ENCODE assay signal across 8 cellular contexts in genomic region chrX:12567857-12568256, GRCh38.
DNase-seq lines count a peak whose midpoint lies in the region; ATAC-seq, FAIRE-seq and TF ChIP-seq lines count a peak whose summit lies in the region.

No MANE protein-coding gene starts in this region.

- H3K9me3 Mint-ChIP-seq in nephron, result no peaks in the 10 kb centered on the region

- no peaks in the 10 kb centered on the region for H3K27me3 Mint-ChIP-seq in nephron (ENCODE audit: low read depth)

- no peak overlapping the region for H3K4me2 ChIP-seq in GM12878 (ENCODE audit: control insufficient read depth, insufficient read depth)

- no peak overlapping the region for H3K4me3 ChIP-seq in GM12878

- no peak for FAIRE-seq in GM12878 (lab: Jason Lieb, UNC)

- no peak for TF ChIP-seq EP300 in Ishikawa (IDR thresholded peaks at IDR 0.05; ENCODE audit: borderline replicate concordance)
- no peak for TF ChIP-seq EP300 in GM12878 (IDR thresholded peaks at IDR 0.05; ENCODE audit: borderline replicate concordance in 1 of 2, control insufficient read depth in 1 of 2, low read depth in 2 of 2, low read length in 2 of 2)

- H3K27ac ChIP-seq in GM12878 (ENCODE audit: control insufficient read depth, insufficient read depth), result no peak overlapping the region

- RAD21 ChIA-PET in GM12878 (lab: Charles Lee; ENCODE audit: unreplicated experiment), result interaction anchor here (0.8 to 1.1 kb wide), 2 partner anchors 70 to 742 kb away, joined by 3 to 4 read pairs; no protein-coding TSS in a partner anchor

- in situ Hi-C loops in GM12878 (cut with MboI), result no loop called here

- POLR2A ChIA-PET in GM12878 (lab: Charles Lee), result no interaction called here

- TF ChIP-seq RAD21 in Ishikawa (IDR thresholded peaks at IDR 0.05; ENCODE audit: low read depth), result peak; percentile 31; the same call in 1 of the 2 replicates
- peak; percentile 56 for TF ChIP-seq RAD21 in GM12878 (IDR thresholded peaks at IDR 0.05; ENCODE audit: insufficient read depth, low read depth, low read length)

- H3K4me1 ChIP-seq in GM12878 (ENCODE audit: control insufficient read depth, insufficient read depth, low read length), result no peaks in the 10 kb centered on the region; the same call in 1 of the 2 replicates

- SMC1A ChIA-PET in GM12878 (lab: Charles Lee; ENCODE audit: uncharacterized antibody, unreplicated experiment), result interaction anchor here (1.3 to 1.6 kb wide), 3 partner anchors 12 to 134 kb away, joined by 4 to 5 read pairs (median 4); no protein-coding TSS in a partner anchor

- no peaks in the 10 kb centered on the region for H3K9me3 ChIP-seq in GM12878 (replicated peaks; ENCODE audit: control insufficient read depth, insufficient read depth, low read length)

- no peak overlapping the region for H2AFZ ChIP-seq in GM12878 (ENCODE audit: control insufficient read depth, low read depth, low read length)

- H3K36me3 ChIP-seq in GM12878 (ENCODE audit: control insufficient read depth in 2 of 2, insufficient read depth in 2 of 2, low read length in 1 of 2), result no peaks in the 10 kb centered on the region

- no peaks in the 10 kb centered on the region; a peak in 1 of 4 replicates for H3K27me3 ChIP-seq in GM12878 (replicated peaks in 1 of 2; ENCODE audit: control insufficient read depth in 2 of 2, insufficient read depth in 2 of 2, low read length in 1 of 2)

- intact Hi-C loops in GM12878 (cut with micrococcal nuclease; ENCODE audit: unreplicated experiment), result loop anchor here (5.0 to 10.0 kb wide), 4 partner anchors 71 to 493 kb away; no protein-coding TSS in a partner anchor

- TF ChIP-seq CTCF in GM12878 (IDR thresholded peaks at IDR 0.05 in 2 of 3, conservative IDR thresholded peaks at IDR 0.05 in 1 of 3; ENCODE audit: control insufficient read depth in 2 of 3, extremely low read depth in 1 of 3, insufficient read depth in 1 of 3, low read depth in 3 of 3, low read length in 3 of 3) (peak; percentile 65 to 74 (median 67)), nephron (IDR thresholded peaks at IDR 0.05; ENCODE audit: unreplicated experiment in 3 of 3) (peak; percentile 25 to 64 (median 61))

- no peak overlapping the region for H3K27ac Mint-ChIP-seq in nephron

- CTCF ChIA-PET in GM12878 (lab: Yijun Ruan, JAX), result interaction anchor here (0.7 to 2.3 kb wide), 4 partner anchors 19 to 76 kb away, joined by 3 to 14 read pairs (median 6); no protein-coding TSS in a partner anchor

- no peak overlapping the region for H3K9ac ChIP-seq in GM12878 (ENCODE audit: control insufficient read depth, insufficient read depth, low read length)

- no TSS peak for BruUV-seq in GM12878 (replicated peaks; lab: Mats Ljungman, UMichigan)

- ATAC-seq in GM12878, result 0 out of 3 replicates have a peak, but pooled peaks have one; percentile 18
- ATAC-seq in GM21737 (IDR thresholded peaks at IDR 0.05; ENCODE audit: unreplicated experiment), result no peak
- ATAC-seq in GM18517 (IDR thresholded peaks at IDR 0.05; ENCODE audit: unreplicated experiment), result no peak

- H3K4me3 Mint-ChIP-seq in nephron, result no peak overlapping the region

- no peaks in the 10 kb centered on the region for H4K20me1 ChIP-seq in GM12878 (ENCODE audit: control insufficient read depth, insufficient read depth)

- H3K4me1 Mint-ChIP-seq in nephron, result no peaks in the 10 kb centered on the region

- DNase-seq in EH (ENCODE audit: low read depth), result peak; percentile 21
- DNase-seq in GM12878 (ENCODE audit: low read depth, low spot score), result no peak
- no peak for DNase-seq in COR-L47 (lab: John Stamatoyannopoulos, UW)
- DNase-seq in epidermal melanocyte (ENCODE audit: insufficient read length, low spot score), result no peak

- no peaks in the 10 kb centered on the region for H3K36me3 Mint-ChIP-seq in nephron (ENCODE audit: low read depth)

- 0% methylated on average over 2 of the region's 2 CpGs for WGBS in GM12878 (ENCODE audit: insufficient coverage, insufficient replicate concordance, low lambda C conversion rate, missing lambda C conversion rate)

- H3K79me2 ChIP-seq in GM12878 (ENCODE audit: control insufficient read depth, insufficient read depth, low read length), result no peaks in the 10 kb centered on the region

- TF ChIP-seq POLR2A in GM12878 (IDR thresholded peaks at IDR 0.05; ENCODE audit: low read depth, low read length), result no peak

TF ChIP-seq in Ishikawa, 13 proteins besides CTCF, POLR2A, EP300 and RAD21 (continues in another document):
- TF ChIP-seq, protein P1, sequence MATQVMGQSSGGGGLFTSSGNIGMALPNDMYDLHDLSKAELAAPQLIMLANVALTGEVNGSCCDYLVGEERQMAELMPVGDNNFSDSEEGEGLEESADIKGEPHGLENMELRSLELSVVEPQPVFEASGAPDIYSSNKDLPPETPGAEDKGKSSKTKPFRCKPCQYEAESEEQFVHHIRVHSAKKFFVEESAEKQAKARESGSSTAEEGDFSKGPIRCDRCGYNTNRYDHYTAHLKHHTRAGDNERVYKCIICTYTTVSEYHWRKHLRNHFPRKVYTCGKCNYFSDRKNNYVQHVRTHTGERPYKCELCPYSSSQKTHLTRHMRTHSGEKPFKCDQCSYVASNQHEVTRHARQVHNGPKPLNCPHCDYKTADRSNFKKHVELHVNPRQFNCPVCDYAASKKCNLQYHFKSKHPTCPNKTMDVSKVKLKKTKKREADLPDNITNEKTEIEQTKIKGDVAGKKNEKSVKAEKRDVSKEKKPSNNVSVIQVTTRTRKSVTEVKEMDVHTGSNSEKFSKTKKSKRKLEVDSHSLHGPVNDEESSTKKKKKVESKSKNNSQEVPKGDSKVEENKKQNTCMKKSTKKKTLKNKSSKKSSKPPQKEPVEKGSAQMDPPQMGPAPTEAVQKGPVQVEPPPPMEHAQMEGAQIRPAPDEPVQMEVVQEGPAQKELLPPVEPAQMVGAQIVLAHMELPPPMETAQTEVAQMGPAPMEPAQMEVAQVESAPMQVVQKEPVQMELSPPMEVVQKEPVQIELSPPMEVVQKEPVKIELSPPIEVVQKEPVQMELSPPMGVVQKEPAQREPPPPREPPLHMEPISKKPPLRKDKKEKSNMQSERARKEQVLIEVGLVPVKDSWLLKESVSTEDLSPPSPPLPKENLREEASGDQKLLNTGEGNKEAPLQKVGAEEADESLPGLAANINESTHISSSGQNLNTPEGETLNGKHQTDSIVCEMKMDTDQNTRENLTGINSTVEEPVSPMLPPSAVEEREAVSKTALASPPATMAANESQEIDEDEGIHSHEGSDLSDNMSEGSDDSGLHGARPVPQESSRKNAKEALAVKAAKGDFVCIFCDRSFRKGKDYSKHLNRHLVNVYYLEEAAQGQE (IDR thresholded peaks at IDR 0.05; ENCODE audit: low read depth), result no peak
- TF ChIP-seq TAF1 (IDR thresholded peaks at IDR 0.05; ENCODE audit: low read depth), result no peak
- no peak for TF ChIP-seq ZBTB7A (IDR thresholded peaks at IDR 0.05; ENCODE audit: low read depth)
- no peak for TF ChIP-seq CEBPB (IDR thresholded peaks at IDR 0.05)
- TF ChIP-seq YY1 (IDR thresholded peaks at IDR 0.05; ENCODE audit: low read depth), result no peak
- no peak for TF ChIP-seq TCF12 (IDR thresholded peaks at IDR 0.05; ENCODE audit: low read depth)
- TF ChIP-seq CREB1 (IDR thresholded peaks at IDR 0.05; ENCODE audit: low read depth), result no peak
- no peak for TF ChIP-seq NFIC (IDR thresholded peaks at IDR 0.05)
- TF ChIP-seq EGR1 (IDR thresholded peaks at IDR 0.05), result no peak

TF ChIP-seq in GM12878, 131 proteins besides CTCF, POLR2A, EP300 and RAD21:
- TF ChIP-seq, protein P2, sequence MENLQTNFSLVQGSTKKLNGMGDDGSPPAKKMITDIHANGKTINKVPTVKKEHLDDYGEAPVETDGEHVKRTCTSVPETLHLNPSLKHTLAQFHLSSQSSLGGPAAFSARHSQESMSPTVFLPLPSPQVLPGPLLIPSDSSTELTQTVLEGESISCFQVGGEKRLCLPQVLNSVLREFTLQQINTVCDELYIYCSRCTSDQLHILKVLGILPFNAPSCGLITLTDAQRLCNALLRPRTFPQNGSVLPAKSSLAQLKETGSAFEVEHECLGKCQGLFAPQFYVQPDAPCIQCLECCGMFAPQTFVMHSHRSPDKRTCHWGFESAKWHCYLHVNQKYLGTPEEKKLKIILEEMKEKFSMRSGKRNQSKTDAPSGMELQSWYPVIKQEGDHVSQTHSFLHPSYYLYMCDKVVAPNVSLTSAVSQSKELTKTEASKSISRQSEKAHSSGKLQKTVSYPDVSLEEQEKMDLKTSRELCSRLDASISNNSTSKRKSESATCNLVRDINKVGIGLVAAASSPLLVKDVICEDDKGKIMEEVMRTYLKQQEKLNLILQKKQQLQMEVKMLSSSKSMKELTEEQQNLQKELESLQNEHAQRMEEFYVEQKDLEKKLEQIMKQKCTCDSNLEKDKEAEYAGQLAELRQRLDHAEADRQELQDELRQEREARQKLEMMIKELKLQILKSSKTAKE (IDR thresholded peaks at IDR 0.05; ENCODE audit: low read depth, poor library complexity, severe bottlenecking), result no peak
- TF ChIP-seq SMC3 (IDR thresholded peaks at IDR 0.05; ENCODE audit: borderline replicate concordance, low read length) (peak; percentile 50; the same call in 1 of the 2 replicates), SRF (IDR thresholded peaks at IDR 0.05; ENCODE audit: low read depth in 2 of 2, low read length in 2 of 2) (no peak)
TF ChIP-seq in GM12878: peak in this region for 1.
